In genomic region chr3:9875448-9875847, GRCh38 we compare ENCODE assay signal across 32 cellular contexts. TPM values are rescaled to one million over a fixed set of nuclear protein-coding genes. Genes with fewer than 3 reads are reported as not detected.
DNase-seq lines count a peak whose midpoint lies in the region; ATAC-seq, FAIRE-seq and TF ChIP-seq lines count a peak whose summit lies in the region.
"Had no signal": no experiment of that assay in that cellular context is flagged by ENCODE, and none has a peak within 500 bp of the region (broad histone marks: within the 10 kb centered on the region; RNA-seq: fewer than 3 reads in every experiment).

No MANE protein-coding gene starts in this region.

- H2AK5ac ChIP-seq in IMR-90 (ENCODE audit: low read depth, low read length): no peak overlapping the region

- POLR2A ChIA-PET in A549 (lab: Yijun Ruan, JAX): no interaction called here
- POLR2A ChIA-PET in IMR-90 (lab: Charles Lee; ENCODE audit: unreplicated experiment): interaction anchor here (0.6 kb wide), 1 partner anchor 337 kb away, joined by 8 read pairs; no protein-coding TSS in a partner anchor

- no peak overlapping the region for H2BK120ac ChIP-seq in IMR-90 (ENCODE audit: low read depth, low read length)

- H3K14ac ChIP-seq in IMR-90 (replicated peaks; ENCODE audit: low read depth, low read length): no peak overlapping the region

- no peak overlapping the region for H3K4ac ChIP-seq in IMR-90 (ENCODE audit: low read depth, low read length)

- H2BK15ac ChIP-seq in IMR-90 (ENCODE audit: low read depth, low read length): no peak overlapping the region

- ATAC-seq in A549 (no peak), IMR-90 (ENCODE audit: low read depth) (peak; percentile 9; the same call in 1 of the 2 replicates), GM21360 (IDR thresholded peaks at IDR 0.05; ENCODE audit: unreplicated experiment) (no peak)
- ATAC-seq: activated T-cell treated with anti-CD3 and anti-CD28 coated beads, Interleukin-2, amount 50 U/mL, for 4 hours; esophagus mucosa; psoas muscle had no signal

- H3K4me1 ChIP-seq in A549: peaks cover 46% of the 10 kb centered on the region
- peaks cover 7% of the 10 kb centered on the region for H3K4me1 ChIP-seq in IMR-90 (ENCODE audit: control insufficient read depth, insufficient read depth, low read length)
- no peaks in the 10 kb centered on the region for H3K4me1 ChIP-seq in effector memory CD4-positive, alpha-beta T cell (ENCODE audit: control insufficient read depth, insufficient read depth, low read length, poor library complexity, severe bottlenecking)
- H3K4me1 ChIP-seq: colonic mucosa, psoas muscle, stomach had no signal

- no peak for TF ChIP-seq POLR2A in A549 (IDR thresholded peaks at IDR 0.05; ENCODE audit: low read length)
- TF ChIP-seq POLR2A in IMR-90 (IDR thresholded peaks at IDR 0.05; ENCODE audit: low read depth, low read length): no peak

- H3K4me2 ChIP-seq in A549 (no peak overlapping the region), IMR-90 (ENCODE audit: low read depth, low read length) (no peak overlapping the region)

- H3K79me1 ChIP-seq in IMR-90 (ENCODE audit: low read depth in 1 of 2, low read length in 2 of 2): no peaks in the 10 kb centered on the region

- no peak overlapping the region for H3K23ac ChIP-seq in IMR-90 (ENCODE audit: low read depth, low read length)

- H3K18ac ChIP-seq in IMR-90 (ENCODE audit: low read depth, low read length): no peak overlapping the region

- H3K27ac ChIP-seq in A549 (peak overlapping the region; percentile 8 to 26; a peak in 2 of 6 replicates), IMR-90 (ENCODE audit: insufficient read depth, low read length) (peak overlapping the region; percentile 25; the same call in 1 of the 2 replicates)
- no peak overlapping the region for H3K27ac ChIP-seq in effector memory CD4-positive, alpha-beta T cell (ENCODE audit: insufficient read depth, low read length, poor library complexity, severe bottlenecking)
- H3K27ac ChIP-seq: colonic mucosa, psoas muscle, RWPE1, stomach had no signal

- dilution Hi-C loops in IMR-90 (cut with HindIII; ENCODE audit: low sequenced_read_pairs, unreplicated experiment): no loop called here

- no peak for TF ChIP-seq RAD21 in A549 (conservative IDR thresholded peaks at IDR 0.05 in 1 of 2, IDR thresholded peaks at IDR 0.05 in 1 of 2)
- no peak for TF ChIP-seq RAD21 in IMR-90 (IDR thresholded peaks at IDR 0.05; ENCODE audit: low read length)

- intact Hi-C loops in IMR-90 (cut with micrococcal nuclease): no loop called here

- H2AK9ac ChIP-seq in IMR-90 (replicated peaks; ENCODE audit: low read depth, low read length, poor library complexity): no peak overlapping the region

- TF ChIP-seq CTCF in A549 (IDR thresholded peaks at IDR 0.05) (no peak), IMR-90 (conservative IDR thresholded peaks at IDR 0.05; ENCODE audit: low read depth, low read length) (no peak)

- DNase-seq in A549 (ENCODE audit: low read depth in 1 of 2, low spot score in 1 of 2) (no peak), IMR-90 (no peak), NCI-H2227 (lab: John Stamatoyannopoulos, UW; ENCODE audit: unreplicated experiment) (peak; percentile 36), SHP77 treated with DMSO at 0.1 percent for 48 hours (lab: John Stamatoyannopoulos, UW) (peak; percentile 53), LoVo (ENCODE audit: low spot score) (no peak), NCI-H524 treated with DMSO at 0.1 percent for 48 hours (lab: John Stamatoyannopoulos, UW) (no peak)
- no peak for DNase-seq in effector memory CD4-positive, alpha-beta T cell
- DNase-seq: activated CD4-positive, alpha-beta T cell treated with anti-CD3 and anti-CD28 coated beads, Interleukin-2, amount 10 ng/mL, durations not matched to agents 24 days and 14 days; activated naive CD4-positive, alpha-beta T cell treated with anti-CD3 and anti-CD28 coated beads, Interleukin-2, amount 10 ng/mL, durations not matched to agents 7 days and 5 days; activated T-cell treated with anti-CD3 and anti-CD28 coated beads, Interleukin-2, amount 50 U/mL, for 4 hours; colonic mucosa; COR-L47; gastrocnemius medialis; hippocampal formation; immature natural killer cell; mesenchymal stem cell; NCI-H1436; psoas muscle; stimulated activated CD8-positive, alpha-beta memory T cell treated with anti-CD3 and anti-CD28 coated beads, Interleukin-4, amount 100 ng/mL, for 48 hours; stomach had no signal

- H3K9me3 ChIP-seq in A549 (no peaks in the 10 kb centered on the region), IMR-90 (ENCODE audit: control insufficient read depth, insufficient read depth, low read length) (0 out of 2 replicates have a peak, but pooled peaks cover 2% of the 10 kb centered on the region)
- H3K9me3 ChIP-seq in effector memory CD4-positive, alpha-beta T cell (ENCODE audit: control insufficient read depth, low read length): no peaks in the 10 kb centered on the region
- H3K9me3 ChIP-seq: colonic mucosa, gastrocnemius medialis, psoas muscle, stomach, tibial nerve had no signal

- H3K36me3 ChIP-seq in IMR-90 (ENCODE audit: control insufficient read depth, insufficient read depth, low read length): no peaks in the 10 kb centered on the region
- H3K36me3 ChIP-seq in effector memory CD4-positive, alpha-beta T cell (ENCODE audit: control insufficient read depth, insufficient read depth, low read length): no peaks in the 10 kb centered on the region
- H3K36me3 ChIP-seq: colonic mucosa, gastrocnemius medialis, stomach, tibial nerve had no signal

- no peak overlapping the region for H4K8ac ChIP-seq in IMR-90 (ENCODE audit: low read depth in 2 of 2, low read length in 2 of 2)

- no peak overlapping the region for H2AFZ ChIP-seq in IMR-90 (replicated peaks; ENCODE audit: low read length, poor library complexity)

- no peak overlapping the region for H2BK5ac ChIP-seq in IMR-90 (ENCODE audit: low read depth, low read length, poor library complexity, severe bottlenecking)

- CTCF ChIA-PET in A549 (lab: Yijun Ruan, JAX) (interaction anchor here (2.4 to 2.8 kb wide), 2 partner anchors 9 to 71 kb away, joined by 7 to 9 read pairs; no protein-coding TSS in a partner anchor), IMR-90 (lab: Yijun Ruan, JAX) (no interaction called here)

- H4K91ac ChIP-seq in IMR-90 (ENCODE audit: insufficient read depth, low read depth, low read length): no peak overlapping the region

- in situ Hi-C loops in IMR-90 (cut with MboI; ENCODE audit: low sequenced_read_pairs): no loop called here

- H4K5ac ChIP-seq in IMR-90 (ENCODE audit: low read depth, low read length): no peak overlapping the region

- FAIRE-seq in A549 (lab: Jason Lieb, UNC): no peak
- FAIRE-seq: bronchial epithelial cell, GM19239 had no signal

- no peak for TF ChIP-seq EP300 in A549 (IDR thresholded peaks at IDR 0.05)

- H3K56ac ChIP-seq in IMR-90 (ENCODE audit: extremely low read depth, insufficient read depth, low read length): no peak overlapping the region

- peaks cover 6% of the 10 kb centered on the region for H3K9me1 ChIP-seq in IMR-90 (ENCODE audit: insufficient read depth, low read length)

- H3K27me3 ChIP-seq in IMR-90 (ENCODE audit: control insufficient read depth, insufficient read depth, low read length): peaks cover 4% of the 10 kb centered on the region; the same call in 1 of the 2 replicates
- H3K27me3 ChIP-seq in effector memory CD4-positive, alpha-beta T cell (replicated peaks; ENCODE audit: control insufficient read depth, insufficient read depth, low read length, poor library complexity, severe bottlenecking): no peaks in the 10 kb centered on the region
- H3K27me3 ChIP-seq: colonic mucosa, gastrocnemius medialis, stomach, tibial nerve had no signal

- H3K4me3 ChIP-seq in A549: no peak overlapping the region
- no peak overlapping the region for H3K4me3 ChIP-seq in IMR-90 (ENCODE audit: insufficient read depth, low read depth, low read length)
- H3K4me3 ChIP-seq in effector memory CD4-positive, alpha-beta T cell (ENCODE audit: insufficient read depth, low read depth, low read length, poor library complexity, severe bottlenecking): no peak overlapping the region
- H3K4me3 ChIP-seq: colonic mucosa, gastrocnemius medialis, psoas muscle, stomach, tibial nerve had no signal

- no TSS peak for BruUV-seq in IMR-90 (replicated peaks; lab: Mats Ljungman, UMichigan)

- no peak overlapping the region for H2BK20ac ChIP-seq in IMR-90 (ENCODE audit: low read depth, low read length)

- no peak overlapping the region for H3K9ac ChIP-seq in IMR-90 (ENCODE audit: low read depth, low read length)

- H4K20me1 ChIP-seq in IMR-90 (ENCODE audit: insufficient read depth, low read length): no peaks in the 10 kb centered on the region

RNA-seq across cellular contexts. Expression of gene CIDEC, which starts 4.6 kb away (rescaled TPM):
- polyA plus RNA-seq in A549 (2011; rRNA removed) (6.3 and 10.4 TPM in 2 replicates), A549 (2017; fragmentation: RNase III; extraction: RNeasy Plus Mini Kit Qiagen cat#74134 plus additional on column Dnase treatment) (2.0 to 3.3 TPM (median 2.8 TPM) in 3 replicates), IMR-90 (2012; rRNA removed) (0.09 TPM in 1 of 2 replicates, not detected in the other)
- 3.5 and 3.9 TPM in 2 replicates for polyA plus RNA-seq in A549 (2012; cell fraction: cytosol; rRNA removed)
- polyA plus RNA-seq in A549 (2012; cell fraction: nucleus; rRNA removed): 2.5 and 3.5 TPM in 2 replicates
- polyA minus RNA-seq in A549 (2011; rRNA and poly(A)+ RNA removed): 10.9 and 11.2 TPM in 2 replicates
- not detected in 2 replicates for total RNA-seq in IMR-90 (2012; rRNA removed)
- polyA plus RNA-seq in IMR-90 (2012; cell fraction: cytosol; rRNA removed): 0.07 and 0.11 TPM in 2 replicates
- not detected in 2 replicates for polyA plus RNA-seq in IMR-90 (2012; cell fraction: nucleus; rRNA removed; ENCODE audit: low replicate concordance)
- total RNA-seq: A172; activated CD4-positive, alpha-beta T cell treated with anti-CD3 and anti-CD28 coated beads, Interleukin-2, amount 10 ng/mL, durations not matched to agents 24 days and 14 days; activated T-cell treated with anti-CD3 and anti-CD28 coated beads, Interleukin-2, amount 50 U/mL, for 4 hours; bronchial epithelial cell; esophagus mucosa; MCF 10A; myocyte; NCI-H460; T-helper 2 cell treated with Interferon-gamma antibody and Interleukin-4, amounts not matched to agents 100 ng/mL and 5 ng/mL, for 36 hours had no signal
- polyA plus RNA-seq: immature natural killer cell had no signal

RNA-seq across cellular contexts. Expression of gene JAGN1, which starts 15.0 kb away (rescaled TPM):
- 63.2 and 79.3 TPM in 2 replicates for polyA plus RNA-seq in A549 (2011; rRNA removed)
- polyA plus RNA-seq in A549 (2012; cell fraction: cytosol; rRNA removed): 54.9 and 75.5 TPM in 2 replicates
- polyA plus RNA-seq in A549 (2012; cell fraction: nucleus; rRNA removed): 28.0 and 40.6 TPM in 2 replicates
- 48.6 to 53.7 TPM (median 49.6 TPM) in 3 replicates for polyA plus RNA-seq in A549 (2017; fragmentation: RNase III; extraction: RNeasy Plus Mini Kit Qiagen cat#74134 plus additional on column Dnase treatment)
- 51.1 and 62.9 TPM in 2 replicates for polyA minus RNA-seq in A549 (2011; rRNA and poly(A)+ RNA removed)
- total RNA-seq in IMR-90 (2012; rRNA removed): 39.3 and 40.5 TPM in 2 replicates
- polyA plus RNA-seq in IMR-90 (2012; rRNA removed): 30.3 and 32.7 TPM in 2 replicates
- polyA plus RNA-seq in IMR-90 (2012; cell fraction: cytosol; rRNA removed): 17.6 and 44.6 TPM in 2 replicates
- 8.8 and 13.0 TPM in 2 replicates for polyA plus RNA-seq in IMR-90 (2012; cell fraction: nucleus; rRNA removed; ENCODE audit: low replicate concordance)

RNA-seq across cellular contexts. Expression of gene IL17RE, which starts 27.2 kb away (rescaled TPM):
- polyA plus RNA-seq in A549 (2011; rRNA removed) (0.53 and 0.60 TPM in 2 replicates), A549 (2017; fragmentation: RNase III; extraction: RNeasy Plus Mini Kit Qiagen cat#74134 plus additional on column Dnase treatment) (0.44 to 0.67 TPM (median 0.47 TPM) in 3 replicates), IMR-90 (2012; rRNA removed) (7.2 and 8.6 TPM in 2 replicates)
- polyA plus RNA-seq in A549 (2012; cell fraction: cytosol; rRNA removed): 0.65 and 0.79 TPM in 2 replicates
- 3.4 and 3.7 TPM in 2 replicates for polyA plus RNA-seq in A549 (2012; cell fraction: nucleus; rRNA removed)
- 0.92 and 1.3 TPM in 2 replicates for polyA minus RNA-seq in A549 (2011; rRNA and poly(A)+ RNA removed)
- 0.90 and 1.1 TPM in 2 replicates for total RNA-seq in IMR-90 (2012; rRNA removed)
- 2.9 and 4.4 TPM in 2 replicates for polyA plus RNA-seq in IMR-90 (2012; cell fraction: cytosol; rRNA removed)
- polyA plus RNA-seq in IMR-90 (2012; cell fraction: nucleus; rRNA removed; ENCODE audit: low replicate concordance): 14.6 and 32.4 TPM in 2 replicates
- polyA plus RNA-seq: IgD-negative memory B cell had no signal

RNA-seq across cellular contexts. Expression of gene RPUSD3, which starts 31.6 kb away (rescaled TPM):
- polyA plus RNA-seq in A549 (2011; rRNA removed) (38.9 and 47.1 TPM in 2 replicates), A549 (2017; fragmentation: RNase III; extraction: RNeasy Plus Mini Kit Qiagen cat#74134 plus additional on column Dnase treatment) (42.2 to 45.0 TPM (median 44.5 TPM) in 3 replicates), IMR-90 (2012; rRNA removed) (49.4 and 53.0 TPM in 2 replicates)
- polyA plus RNA-seq in A549 (2012; cell fraction: cytosol; rRNA removed): 61.3 and 76.6 TPM in 2 replicates
- polyA plus RNA-seq in A549 (2012; cell fraction: nucleus; rRNA removed): 74.5 and 81.9 TPM in 2 replicates
- 39.0 and 44.1 TPM in 2 replicates for polyA minus RNA-seq in A549 (2011; rRNA and poly(A)+ RNA removed)
- 30.3 and 30.8 TPM in 2 replicates for total RNA-seq in IMR-90 (2012; rRNA removed)
- polyA plus RNA-seq in IMR-90 (2012; cell fraction: cytosol; rRNA removed): 28.1 and 48.8 TPM in 2 replicates
- polyA plus RNA-seq in IMR-90 (2012; cell fraction: nucleus; rRNA removed; ENCODE audit: low replicate concordance): 30.5 and 49.8 TPM in 2 replicates

RNA-seq across cellular contexts. Expression of gene IL17RC, which starts 41.5 kb away (rescaled TPM):
- polyA plus RNA-seq in A549 (2011; rRNA removed) (7.7 and 12.2 TPM in 2 replicates), A549 (2017; fragmentation: RNase III; extraction: RNeasy Plus Mini Kit Qiagen cat#74134 plus additional on column Dnase treatment) (9.1 to 9.8 TPM (median 9.4 TPM) in 3 replicates), IMR-90 (2012; rRNA removed) (28.3 and 29.9 TPM in 2 replicates)
- polyA plus RNA-seq in A549 (2012; cell fraction: cytosol; rRNA removed): 12.1 and 17.1 TPM in 2 replicates
- polyA plus RNA-seq in A549 (2012; cell fraction: nucleus; rRNA removed): 34.0 and 43.5 TPM in 2 replicates
- polyA minus RNA-seq in A549 (2011; rRNA and poly(A)+ RNA removed): 16.6 and 23.1 TPM in 2 replicates
- total RNA-seq in IMR-90 (2012; rRNA removed): 18.9 and 20.8 TPM in 2 replicates
- 30.0 and 33.9 TPM in 2 replicates for polyA plus RNA-seq in IMR-90 (2012; cell fraction: cytosol; rRNA removed)
- polyA plus RNA-seq in IMR-90 (2012; cell fraction: nucleus; rRNA removed; ENCODE audit: low replicate concordance): 64.3 and 129 TPM in 2 replicates

Comparison
In these comparisons a context has a peak if more than half of its experiments do, and no peak if none do; other contexts are left out.
1. DNase-seq: peak in NCI-H2227 (single experiment) and SHP77 treated with DMSO at 0.1 percent for 48 hours (single experiment); none in A549 (0 of 2), IMR-90 (single experiment), LoVo (single experiment), NCI-H524 treated with DMSO at 0.1 percent for 48 hours (single experiment) and effector memory CD4-positive, alpha-beta T cell (0 of 3).